16 cellular contexts compared by ENCODE assay signal in the genomic region with DNA sequence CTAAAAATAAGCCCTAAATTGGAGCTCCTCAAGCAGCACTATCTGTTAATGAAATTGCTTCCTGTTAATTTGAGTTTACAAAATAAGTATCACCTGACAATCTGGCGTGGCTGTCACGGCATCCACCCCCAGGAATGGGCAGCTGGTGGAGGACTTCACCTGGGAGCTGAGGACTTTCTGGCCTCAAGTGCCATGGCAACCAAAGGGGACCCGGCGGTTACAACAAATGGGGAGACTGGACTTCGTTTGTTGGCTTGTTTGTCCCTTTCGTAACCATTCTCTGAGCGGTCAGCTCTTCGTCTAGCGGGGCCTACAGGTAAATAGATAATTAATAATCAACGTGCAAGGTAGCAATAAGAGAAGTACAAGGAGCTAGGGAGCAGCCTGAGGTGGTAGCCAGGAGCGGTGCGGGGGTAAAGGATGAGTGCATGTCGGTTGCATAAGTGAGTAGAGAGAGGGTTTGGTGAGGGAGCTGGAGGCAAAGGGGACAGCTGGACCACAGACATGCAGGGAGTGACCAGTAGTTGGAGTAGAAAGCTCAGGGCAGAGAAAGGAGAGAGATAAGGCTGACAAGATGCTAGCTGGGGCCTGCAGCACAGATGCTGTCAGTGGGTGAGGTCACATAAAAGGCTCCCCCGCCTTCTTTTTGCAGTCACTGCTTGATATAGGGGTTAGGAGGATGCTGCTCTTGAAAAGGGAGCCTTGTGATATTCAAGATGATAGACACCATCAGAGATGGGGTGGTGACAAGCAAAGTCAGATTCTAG.
DNase-seq lines count a peak whose midpoint lies in the region; ATAC-seq, FAIRE-seq and TF ChIP-seq lines count a peak whose summit lies in the region.
"Had no signal": no experiment of that assay in that cellular context is flagged by ENCODE, and none has a peak within 500 bp of the region (broad histone marks: within the 10 kb centered on the region; RNA-seq: fewer than 3 reads in every experiment).

No MANE protein-coding gene starts in this region.

- H3K27me3 ChIP-seq in bronchial epithelial cell (ENCODE audit: control insufficient read depth, insufficient read depth, low read length), result no peaks in the 10 kb centered on the region

- intact Hi-C loops in posterior vena cava (cut with DNase I), result loop anchor here (5.0 to 10.0 kb wide), 2 partner anchors 170 to 753 kb away; no protein-coding TSS in a partner anchor

- TF ChIP-seq CTCF in RWPE1 (conservative IDR thresholded peaks at IDR 0.05; ENCODE audit: low read depth) (no peak), bronchial epithelial cell (IDR thresholded peaks at IDR 0.05; ENCODE audit: insufficient read depth, low read length, severe bottlenecking) (no peak), coronary artery (IDR thresholded peaks at IDR 0.05) (no peak)

- no peaks in the 10 kb centered on the region for H3K36me3 ChIP-seq in bronchial epithelial cell (ENCODE audit: control insufficient read depth, insufficient read depth, low read length)

- FAIRE-seq in bronchial epithelial cell (lab: Jason Lieb, UNC), result peak; percentile 32
- FAIRE-seq: RCC 7860 had no signal

- DNase-seq in activated CD8-positive, alpha-beta memory T cell treated with anti-CD3 and anti-CD28 coated beads, Interleukin-2, amount 50 U/mL, for 48 hours, result peak; percentile 47
- DNase-seq in activated CD8-positive, alpha-beta memory T cell treated with anti-CD3 and anti-CD28 coated beads, Interleukin-2, amount 50 U/mL, for 4 hours, result no peak
- DNase-seq in RWPE1 (ENCODE audit: low spot score), result no peak
- DNase-seq in bronchial epithelial cell (ENCODE audit: low read depth), result no peak
- DNase-seq in posterior vena cava (ENCODE audit: low spot score), result peak; percentile 64
- DNase-seq in coronary artery (ENCODE audit: low spot score), result no peak
- DNase-seq in stimulated activated CD4-positive, alpha-beta T cell treated with anti-CD3 and anti-CD28 coated beads, Interleukin-2, amount 100 ng/mL, for 24 hours, result no peak
- DNase-seq: Calu3; CD4-positive, CD25-positive, alpha-beta regulatory T cell; H9; NCI-H1048; NCI-H2107; NCI-H69; SHP77 treated with DMSO at 0.1 percent for 48 hours had no signal

- CTCF ChIA-PET in RWPE1 (lab: Yijun Ruan, JAX), result interaction anchor here (0.6 to 1.5 kb wide), 4 partner anchors 126 to 754 kb away, joined by 3 read pairs; no protein-coding TSS in a partner anchor

- H3K4me3 ChIP-seq in bronchial epithelial cell (ENCODE audit: low read depth, low read length) (no peak overlapping the region), coronary artery (no peak overlapping the region)

- POLR2A ChIA-PET in RWPE1 (lab: Yijun Ruan, JAX; ENCODE audit: low non-redundant PET), result no interaction called here

- H3K27ac ChIP-seq in RWPE1, result peak overlapping the region; percentile 18
- H3K27ac ChIP-seq in coronary artery, result no peak overlapping the region

- no peak for ATAC-seq in GM19467 (IDR thresholded peaks at IDR 0.05; ENCODE audit: unreplicated experiment)

Comparison
In these comparisons a context has a peak if more than half of its experiments do, and no peak if none do; other contexts are left out.
1. DNase-seq: peak in activated CD8-positive, alpha-beta memory T cell treated with anti-CD3 and anti-CD28 coated beads, Interleukin-2, amount 50 U/mL, for 48 hours (single experiment) and posterior vena cava (single experiment); none in activated CD8-positive, alpha-beta memory T cell treated with anti-CD3 and anti-CD28 coated beads, Interleukin-2, amount 50 U/mL, for 4 hours (single experiment), RWPE1 (single experiment), bronchial epithelial cell (single experiment), coronary artery (single experiment) and stimulated activated CD4-positive, alpha-beta T cell treated with anti-CD3 and anti-CD28 coated beads, Interleukin-2, amount 100 ng/mL, for 24 hours (0 of 2).